39 cellular contexts compared by ENCODE assay signal in the genomic region with DNA sequence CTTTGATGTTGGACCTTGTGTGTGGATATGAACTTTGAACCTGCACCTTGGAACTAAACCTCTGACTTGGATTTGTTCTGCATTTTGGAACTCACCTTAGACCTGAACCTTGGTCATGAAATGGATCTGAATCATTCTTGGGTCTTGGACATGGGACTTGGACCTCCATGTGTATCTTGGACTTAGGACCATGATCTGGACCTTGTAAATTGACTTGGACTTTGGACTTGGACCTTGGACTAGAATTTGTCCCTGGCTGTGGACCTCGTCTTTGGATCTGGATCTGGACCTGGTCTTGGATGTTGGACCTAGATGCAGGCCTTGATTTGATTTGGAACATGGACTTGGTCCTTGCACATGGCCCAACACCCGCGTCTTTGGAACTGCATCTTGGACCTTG. TPM values are rescaled to one million over a fixed set of nuclear protein-coding genes. Genes with fewer than 3 reads are reported as not detected.
"Had no signal": no experiment of that assay in that cellular context is flagged by ENCODE, and none has a peak within 500 bp of the region (broad histone marks: within the 10 kb centered on the region; RNA-seq: fewer than 3 reads in every experiment).

No MANE protein-coding gene starts in this region.

- FAIRE-seq: astrocyte, TTC549 had no signal

- H3K36me3 ChIP-seq: adrenal gland, brain microvascular endothelial cell, breast epithelium, cardiac muscle cell had no signal

- H3K9me3 ChIP-seq: adrenal gland, body of pancreas, breast epithelium had no signal

- H3K27me3 ChIP-seq: adrenal gland, body of pancreas, brain microvascular endothelial cell, breast epithelium, cardiac muscle cell had no signal

- H3K27ac ChIP-seq: adrenal gland, body of pancreas, brain microvascular endothelial cell, breast epithelium, cardiac muscle cell, VCaP had no signal

- ATAC-seq: activated CD8-positive, alpha-beta T cell treated with anti-CD3 and anti-CD28 coated beads for 36 hours; activated naive CD4-positive, alpha-beta T cell treated with anti-CD3 and anti-CD28 coated beads, Interleukin-2, amount 50 U/mL, for 72 hours; activated T-cell treated with anti-CD3 and anti-CD28 coated beads, Interleukin-2, amount 50 U/mL, for 4 hours; activated T-cell treated with anti-CD3 and anti-CD28 coated beads, Interleukin-2, amount 50 U/mL, for 72 hours; activated T-helper 17 cell treated with anti-CD3 and anti-CD28 coated beads, Interleukin-2, amount 50 U/mL, for 72 hours; body of pancreas had no signal

- H3K4me3 ChIP-seq: adrenal gland, body of pancreas, breast epithelium, cardiac muscle cell had no signal

- DNase-seq: activated B cell treated with CpG ODN at 0.5 μM for 24 hours; activated CD4-positive, alpha-beta memory T cell treated with anti-CD3 and anti-CD28 coated beads for 36 hours; activated CD4-positive, alpha-beta T cell treated with anti-CD3 and anti-CD28 coated beads for 4 hours; activated CD4-positive, alpha-beta T cell treated with anti-CD3 and anti-CD28 coated beads, Interleukin-2, amount 10 ng/mL, durations not matched to agents 24 days and 14 days; activated CD4-positive, alpha-beta T cell treated with anti-CD3 and anti-CD28 coated beads, Interleukin-2, amount 50 U/mL, for 1 hour; activated CD4-positive, alpha-beta T cell treated with anti-CD3 and anti-CD28 coated beads, Interleukin-2, amount 50 U/mL, for 4 hours; activated CD4-positive, CD25-positive, alpha-beta regulatory T cell treated with anti-CD3 and anti-CD28 coated beads, Interleukin-2, amount 50 U/mL, for 72 hours; activated CD8-positive, alpha-beta memory T cell treated with anti-CD3 and anti-CD28 coated beads, Interleukin-2, amount 50 U/mL, for 4 hours; activated CD8-positive, alpha-beta T cell treated with anti-CD3 and anti-CD28 coated beads for 36 hours; activated effector memory CD4-positive, alpha-beta T cell treated with anti-CD3 and anti-CD28 coated beads, Interleukin-2, amount 50 U/mL, for 16 hours; activated gamma-delta T cell treated with Interleukin-2 at 50 U/mL for 16 hours; activated naive CD4-positive, alpha-beta T cell; activated naive CD4-positive, alpha-beta T cell treated with anti-CD3 and anti-CD28 coated beads for 36 hours; activated naive CD4-positive, alpha-beta T cell treated with anti-CD3 and anti-CD28 coated beads, Interleukin-2, amount 50 U/mL, for 16 hours; activated naive CD8-positive, alpha-beta T cell treated with anti-CD3 and anti-CD28 coated beads for 36 hours; activated T-cell treated with anti-CD3 and anti-CD28 coated beads for 4 hours; activated T-cell treated with anti-CD3 and anti-CD28 coated beads, Interleukin-2, amount 50 U/mL, for 1 hour; activated T-cell treated with anti-CD3 and anti-CD28 coated beads, Interleukin-2, amount 50 U/mL, for 4 hours; activated T-cell treated with anti-CD3 and anti-CD28 coated beads, Interleukin-2, amount 50 U/mL, for 72 hours; adrenal gland; amniotic stem cell; aorta; body of pancreas; brain microvascular endothelial cell; caudate nucleus; cerebellar nuclear complex; T-helper 1 cell; T-helper 2 cell; T-helper 9 cell had no signal

- H3K4me1 ChIP-seq: adrenal gland, body of pancreas, breast epithelium had no signal

RNA-seq across cellular contexts. Expression of a gene that starts 47.2 kb away (rescaled TPM):
- total RNA-seq: activated B cell treated with CpG ODN at 0.5 μM for 24 hours; activated CD4-positive, alpha-beta memory T cell treated with anti-CD3 and anti-CD28 coated beads for 36 hours; activated CD4-positive, alpha-beta T cell treated with anti-CD3 and anti-CD28 coated beads, Interleukin-2, amount 10 ng/mL, durations not matched to agents 24 days and 14 days; activated CD8-positive, alpha-beta memory T cell treated with anti-CD3 and anti-CD28 coated beads for 36 hours; activated CD8-positive, alpha-beta T cell treated with anti-CD3 and anti-CD28 coated beads for 36 hours; activated naive CD4-positive, alpha-beta T cell treated with anti-CD3 and anti-CD28 coated beads for 36 hours; activated naive CD4-positive, alpha-beta T cell treated with anti-CD3 and anti-CD28 coated beads, Interleukin-2, amount 50 U/mL, for 72 hours; activated naive CD8-positive, alpha-beta T cell treated with anti-CD3 and anti-CD28 coated beads for 36 hours; activated T-cell treated with anti-CD3 and anti-CD28 coated beads, Interleukin-2, amount 50 U/mL, for 4 hours; activated T-cell treated with anti-CD3 and anti-CD28 coated beads, Interleukin-2, amount 50 U/mL, for 72 hours; activated T-helper 1 cell treated with anti-CD3 and anti-CD28 coated beads, Interleukin-12 subunit alpha, Interleukin-12 subunit beta, Interleukin-2, Interleukin-4 antibody, amounts not matched to agents 30 ng/mL and 10 ng/mL and 1 ng/mL, durations not matched to agents 14 hours and 24 hours and 36 hours; activated T-helper 17 cell treated with anti-CD3 and anti-CD28 coated beads, Interleukin-2, amount 50 U/mL, for 72 hours; adrenal gland; aorta; astrocyte; body of pancreas; breast epithelium; cardiac muscle cell; chondrocyte had no signal
- polyA plus RNA-seq: adrenal gland, aorta, cardiac muscle cell had no signal
